Comparison of ENCODE assay signal across 4 cellular contexts in genomic region chr4:170269950-170270349, GRCh38.
"Had no signal": no experiment of that assay in that cellular context is flagged by ENCODE, and none has a peak within 500 bp of the region (broad histone marks: within the 10 kb centered on the region; RNA-seq: fewer than 3 reads in every experiment).

No MANE protein-coding gene starts in this region.

- H2AFZ ChIP-seq: GM23338 had no signal

- H3K4me3 ChIP-seq: GM23338 had no signal

- H3K4me2 ChIP-seq: GM23338 had no signal

- DNase-seq: H9, HCEC 1CT, KBM-7 had no signal

- ATAC-seq: GM23338 had no signal
